Comparison of ENCODE assay signal across 17 cellular contexts in genomic region chr15:73987646-73988045, GRCh38. TPM values are rescaled to one million over a fixed set of nuclear protein-coding genes. Genes with fewer than 3 reads are reported as not detected.
DNase-seq lines count a peak whose midpoint lies in the region; ATAC-seq and TF ChIP-seq lines count a peak whose summit lies in the region.
"Had no signal": no experiment of that assay in that cellular context is flagged by ENCODE, and none has a peak within 500 bp of the region (broad histone marks: within the 10 kb centered on the region; RNA-seq: fewer than 3 reads in every experiment).

No MANE protein-coding gene starts in this region.

- ATAC-seq in stimulated activated naive CD8-positive, alpha-beta T cell treated with anti-CD3 and anti-CD28 coated beads, Interleukin-15, amount 100 ng/mL, for 72 hours, result no peak
- ATAC-seq in HG03571 (IDR thresholded peaks at IDR 0.05; ENCODE audit: unreplicated experiment), result no peak
- ATAC-seq: sciatic nerve had no signal

- no peaks in the 10 kb centered on the region for H3K9me3 ChIP-seq in esophagus muscularis mucosa
- no peaks in the 10 kb centered on the region for H3K9me3 ChIP-seq in sigmoid colon
- H3K9me3 ChIP-seq: tibial artery had no signal

- TF ChIP-seq POLR2A in esophagus muscularis mucosa (IDR thresholded peaks at IDR 0.05; ENCODE audit: low read depth), result no peak
- TF ChIP-seq POLR2A in sigmoid colon (IDR thresholded peaks at IDR 0.05), result no peak

- H3K27ac ChIP-seq in esophagus muscularis mucosa (replicated peaks in 1 of 4) (peak overlapping the region; percentile 85 to 97 (median 85)), sigmoid colon (peak overlapping the region; percentile 50 to 95 (median 86))

- H3K36me3 Mint-ChIP-seq in stimulated activated naive CD8-positive, alpha-beta T cell treated with anti-CD3 and anti-CD28 coated beads, Interleukin-15, Interleukin-2, amounts not matched to agents 100 ng/mL and 50 ng/mL, for 24 hours (ENCODE audit: low read depth), result no peaks in the 10 kb centered on the region

- peak overlapping the region; percentile 9 for H3K27ac Mint-ChIP-seq in stimulated activated naive CD8-positive, alpha-beta T cell treated with anti-CD3 and anti-CD28 coated beads, Interleukin-15, Interleukin-2, amounts not matched to agents 100 ng/mL and 50 ng/mL, for 24 hours
- H3K27ac Mint-ChIP-seq in stimulated activated naive CD8-positive, alpha-beta T cell treated with anti-CD3 and anti-CD28 coated beads, Interleukin-15, amount 100 ng/mL, for 72 hours, result no peak overlapping the region
- H3K27ac Mint-ChIP-seq: immature natural killer cell had no signal

- H3K36me3 ChIP-seq in esophagus muscularis mucosa (peaks cover 0 to 44% (median 23%) of the 10 kb centered on the region in 4 donors), sigmoid colon (peaks cover 0 to 26% (median 0%) of the 10 kb centered on the region in 4 donors)

- peaks cover 91 to 98% (median 97%) of the 10 kb centered on the region in 4 donors for H3K4me1 ChIP-seq in esophagus muscularis mucosa
- peaks cover 0 to 85% (median 76%) of the 10 kb centered on the region in 4 donors for H3K4me1 ChIP-seq in sigmoid colon

- H3K4me3 ChIP-seq in esophagus muscularis mucosa (no peak overlapping the region), sigmoid colon (no peak overlapping the region)
- H3K4me3 ChIP-seq: dorsolateral prefrontal cortex, tibial artery had no signal

- WGBS in esophagus muscularis mucosa, result 57% methylated on average over 4 of the region's 4 CpGs
- 42 to 63% methylated on average over 4 of the region's 4 CpGs for WGBS in sigmoid colon, 2 donors

- TF ChIP-seq CTCF in esophagus muscularis mucosa (IDR thresholded peaks at IDR 0.05) (no peak), sigmoid colon (IDR thresholded peaks at IDR 0.05) (no peak)

- no peaks in the 10 kb centered on the region for H3K27me3 Mint-ChIP-seq in stimulated activated naive CD8-positive, alpha-beta T cell treated with anti-CD3 and anti-CD28 coated beads, Interleukin-15, Interleukin-2, amounts not matched to agents 100 ng/mL and 50 ng/mL, for 24 hours
- no peaks in the 10 kb centered on the region for H3K27me3 Mint-ChIP-seq in stimulated activated naive CD8-positive, alpha-beta T cell treated with anti-CD3 and anti-CD28 coated beads, Interleukin-15, amount 100 ng/mL, for 72 hours

- no peaks in the 10 kb centered on the region for H3K9me3 Mint-ChIP-seq in stimulated activated naive CD8-positive, alpha-beta T cell treated with anti-CD3 and anti-CD28 coated beads, Interleukin-15, Interleukin-2, amounts not matched to agents 100 ng/mL and 50 ng/mL, for 24 hours
- H3K9me3 Mint-ChIP-seq in stimulated activated naive CD8-positive, alpha-beta T cell treated with anti-CD3 and anti-CD28 coated beads, Interleukin-15, amount 100 ng/mL, for 72 hours, result no peaks in the 10 kb centered on the region
- H3K9me3 Mint-ChIP-seq: immature natural killer cell had no signal

- no peak for DNase-seq in stimulated activated naive CD8-positive, alpha-beta T cell treated with anti-CD3 and anti-CD28 coated beads, Interleukin-15, amount 100 ng/mL, for 72 hours
- no peak for DNase-seq in esophagus muscularis mucosa (ENCODE audit: extremely low spot score)
- no peak for DNase-seq in sigmoid colon
- no peak for DNase-seq in UCSD-AML1 (lab: John Stamatoyannopoulos, UW; ENCODE audit: unreplicated experiment)
- no peak for DNase-seq in NCI-H1436 treated with DMSO at 0.1 percent for 48 hours (lab: John Stamatoyannopoulos, UW)
- no peak for DNase-seq in AG08396 (ENCODE audit: low spot score)
- DNase-seq: activated CD4-positive, CD25-positive, alpha-beta regulatory T cell treated with anti-CD3 and anti-CD28 coated beads, Interleukin-2, amount 50 U/mL, for 72 hours; activated T-cell treated with anti-CD3 and anti-CD28 coated beads for 4 hours; AML-193; amygdala; DND-41; dorsolateral prefrontal cortex; immature natural killer cell; tibial artery had no signal

- H3K27me3 ChIP-seq in esophagus muscularis mucosa (no peaks in the 10 kb centered on the region), sigmoid colon (no peaks in the 10 kb centered on the region)
- H3K27me3 ChIP-seq: dorsolateral prefrontal cortex, tibial artery had no signal

- no peak for TF ChIP-seq EP300 in esophagus muscularis mucosa (IDR thresholded peaks at IDR 0.05)
- no peak for TF ChIP-seq EP300 in sigmoid colon (IDR thresholded peaks at IDR 0.05)

- intact Hi-C loops in esophagus muscularis mucosa (cut with DNase I) (no loop called here), sigmoid colon (cut with DNase I) (no loop called here)

- H3K4me3 Mint-ChIP-seq in stimulated activated naive CD8-positive, alpha-beta T cell treated with anti-CD3 and anti-CD28 coated beads, Interleukin-15, Interleukin-2, amounts not matched to agents 100 ng/mL and 50 ng/mL, for 24 hours, result no peak overlapping the region
- no peak overlapping the region for H3K4me3 Mint-ChIP-seq in stimulated activated naive CD8-positive, alpha-beta T cell treated with anti-CD3 and anti-CD28 coated beads, Interleukin-15, amount 100 ng/mL, for 72 hours
- H3K4me3 Mint-ChIP-seq: immature natural killer cell had no signal

- peaks cover 39% of the 10 kb centered on the region for H3K4me1 Mint-ChIP-seq in stimulated activated naive CD8-positive, alpha-beta T cell treated with anti-CD3 and anti-CD28 coated beads, Interleukin-15, Interleukin-2, amounts not matched to agents 100 ng/mL and 50 ng/mL, for 24 hours (ENCODE audit: low read depth)
- peaks cover 79% of the 10 kb centered on the region for H3K4me1 Mint-ChIP-seq in stimulated activated naive CD8-positive, alpha-beta T cell treated with anti-CD3 and anti-CD28 coated beads, Interleukin-15, amount 100 ng/mL, for 72 hours

RNA-seq across cellular contexts. Expression of gene STOML1, which starts 4.4 kb away (rescaled TPM):
- total RNA-seq in esophagus muscularis mucosa (10 to 100 TPM in 2 of 4 donors, 1 to 10 TPM in 2; 7.9 to 25.4 (median 14.9) TPM), sigmoid colon (10 to 100 TPM in 3 of 4 donors, 1 to 10 TPM in 1; 10.0 to 17.8 (median 13.8) TPM)
- 10 to 100 TPM in 1 of 3 donors, 1 to 10 TPM in 2; 3.5 to 18.5 (median 4.2) TPM for polyA plus RNA-seq in sigmoid colon

RNA-seq across cellular contexts. Expression of gene PML, which starts 6.9 kb away (rescaled TPM):
- total RNA-seq in esophagus muscularis mucosa (10 to 100 TPM; 48.0 to 61.6 (median 57.2) TPM), sigmoid colon (100 to 1,000 TPM in 1 of 4 donors, 10 to 100 TPM in 3; 43.3 to 129 (median 60.0) TPM)
- polyA plus RNA-seq in sigmoid colon, result 10 to 100 TPM in 1 of 3 donors, 1 to 10 TPM in 2; 9.6 to 36.4 (median 9.7) TPM
